In the genomic region with DNA sequence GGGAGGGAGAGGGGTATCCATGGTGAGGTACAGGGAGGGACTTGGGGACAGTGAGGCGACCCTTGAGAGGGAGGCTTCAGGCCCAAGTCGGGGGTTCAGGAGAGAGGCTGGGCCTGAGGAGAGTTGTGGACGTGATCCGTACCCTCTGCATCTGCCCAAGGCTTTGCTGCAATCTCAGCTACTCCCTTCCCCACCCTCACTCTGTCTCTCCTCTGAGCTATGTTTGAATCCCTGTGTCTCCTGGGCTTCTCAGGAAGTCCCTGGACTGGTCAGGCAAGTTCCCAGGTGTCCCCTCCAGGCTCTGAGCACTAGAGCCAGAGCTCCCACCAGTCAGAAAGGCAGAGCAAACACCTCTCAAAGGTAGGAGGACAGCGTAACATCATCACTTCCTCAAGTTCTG, we compare ENCODE assay signal across 12 cellular contexts. TPM values are rescaled to one million over a fixed set of nuclear protein-coding genes. Genes with fewer than 3 reads are reported as not detected.
DNase-seq lines count a peak whose midpoint lies in the region; ATAC-seq lines count a peak whose summit lies in the region.
"Had no signal": no experiment of that assay in that cellular context is flagged by ENCODE, and none has a peak within 500 bp of the region (broad histone marks: within the 10 kb centered on the region; RNA-seq: fewer than 3 reads in every experiment).

No MANE protein-coding gene starts in this region.

- POLR2A ChIA-PET in CD4-positive, alpha-beta memory T cell (lab: Charles Lee; ENCODE audit: partially characterized antibody), result interaction anchor here (4.5 kb wide), 1 partner anchor 12 kb away, joined by 30 read pairs; no protein-coding TSS in a partner anchor
- POLR2A ChIA-PET in activated CD8-positive, alpha-beta T cell treated with anti-CD3 and anti-CD28 coated beads, Interleukin-2, amount 10 ng/mL, durations not matched to agents 7 days and 5 days (lab: Charles Lee), result interaction anchor here (0.7 kb wide), 1 partner anchor 102 kb away, joined by 3 read pairs; a partner anchor contains a TSS
- POLR2A ChIA-PET in naive thymus-derived CD4-positive, alpha-beta T cell (lab: Charles Lee), result interaction anchor here (0.7 to 3.2 kb wide), 2 partner anchors 8 to 10 kb away, joined by 8 to 12 read pairs; no protein-coding TSS in a partner anchor

- H3K27me3 Mint-ChIP-seq in CD4-positive, alpha-beta memory T cell, result no peaks in the 10 kb centered on the region
- no peaks in the 10 kb centered on the region for H3K27me3 Mint-ChIP-seq in activated CD8-positive, alpha-beta T cell treated with anti-CD3 and anti-CD28 coated beads, Interleukin-2, amount 10 ng/mL, durations not matched to agents 7 days and 5 days (ENCODE audit: low read depth)
- peaks cover 0 to 6% (median 0%) of the 10 kb centered on the region in 5 donors for H3K27me3 Mint-ChIP-seq in naive thymus-derived CD4-positive, alpha-beta T cell

- no peaks in the 10 kb centered on the region for H3K27me3 ChIP-seq in BLaER1
- H3K27me3 ChIP-seq in CD4-positive, alpha-beta memory T cell (ENCODE audit: insufficient read depth, low read length), result no peaks in the 10 kb centered on the region
- no peaks in the 10 kb centered on the region for H3K27me3 ChIP-seq in naive thymus-derived CD4-positive, alpha-beta T cell (ENCODE audit: control insufficient read depth in 2 of 2, insufficient read depth in 2 of 2, low read length in 2 of 2)
- H3K27me3 ChIP-seq: thyroid gland had no signal

- CTCF ChIA-PET in CD4-positive, alpha-beta memory T cell (lab: Charles Lee; ENCODE audit: partially characterized antibody), result interaction anchor here (2.8 kb wide), 1 partner anchor 13 kb away, joined by 11 read pairs; no protein-coding TSS in a partner anchor
- CTCF ChIA-PET in activated CD8-positive, alpha-beta T cell treated with anti-CD3 and anti-CD28 coated beads, Interleukin-2, amount 10 ng/mL, durations not matched to agents 7 days and 5 days (lab: Charles Lee), result no interaction called here
- CTCF ChIA-PET in naive thymus-derived CD4-positive, alpha-beta T cell (lab: Charles Lee), result interaction anchor here (1.2 kb wide), 1 partner anchor 13 kb away, joined by 3 read pairs; no protein-coding TSS in a partner anchor

- H3K36me3 Mint-ChIP-seq in CD4-positive, alpha-beta memory T cell, result peaks cover 6 to 30% of the 10 kb centered on the region in 2 donors
- peaks cover 11% of the 10 kb centered on the region for H3K36me3 Mint-ChIP-seq in activated CD8-positive, alpha-beta T cell treated with anti-CD3 and anti-CD28 coated beads, Interleukin-2, amount 10 ng/mL, durations not matched to agents 7 days and 5 days (ENCODE audit: low read depth)
- H3K36me3 Mint-ChIP-seq in naive thymus-derived CD4-positive, alpha-beta T cell, result peaks cover 0 to 13% (median 5%) of the 10 kb centered on the region in 5 donors

- peak overlapping the region in 6 of 8 donors; percentile 17 to 69 (median 48) for H3K4me3 Mint-ChIP-seq in CD4-positive, alpha-beta memory T cell
- H3K4me3 Mint-ChIP-seq in activated CD8-positive, alpha-beta T cell treated with anti-CD3 and anti-CD28 coated beads, Interleukin-2, amount 10 ng/mL, durations not matched to agents 7 days and 5 days, result peak overlapping the region; percentile 30
- H3K4me3 Mint-ChIP-seq in naive thymus-derived CD4-positive, alpha-beta T cell, result peak overlapping the region in 8 of 10 donors; percentile 44 to 100 (median 60)

- intact Hi-C loops in CD4-positive, alpha-beta memory T cell (cut with micrococcal nuclease), result no loop called here
- intact Hi-C loops in naive thymus-derived CD4-positive, alpha-beta T cell (cut with micrococcal nuclease), result no loop called here

- DNase-seq in CD4-positive, alpha-beta memory T cell, result no peak
- DNase-seq in activated CD8-positive, alpha-beta T cell treated with anti-CD3 and anti-CD28 coated beads, Interleukin-2, amount 10 ng/mL, durations not matched to agents 7 days and 5 days, result no peak
- DNase-seq in naive thymus-derived CD4-positive, alpha-beta T cell, result no peak
- no peak for DNase-seq in GM19238 (ENCODE audit: insufficient read length, low spot score)
- no peak for DNase-seq in GDM1 (lab: John Stamatoyannopoulos, UW)
- DNase-seq in Ammon's horn (ENCODE audit: low spot score), result no peak
- DNase-seq: activated CD8-positive, alpha-beta memory T cell treated with anti-CD3 and anti-CD28 coated beads, Interleukin-2, amount 50 U/mL, for 4 hours; head of caudate nucleus; NCI-H146; NCI-H524; thyroid gland had no signal

- peak overlapping the region; percentile 53 for H3K9ac ChIP-seq in BLaER1

- no peak for ATAC-seq in activated CD8-positive, alpha-beta T cell treated with anti-CD3 and anti-CD28 coated beads, Interleukin-2, amount 10 ng/mL, durations not matched to agents 7 days and 5 days
- no peak for ATAC-seq in naive thymus-derived CD4-positive, alpha-beta T cell

- H3K27ac Mint-ChIP-seq in CD4-positive, alpha-beta memory T cell, result peak overlapping the region in 2 of 7 donors; percentile 55 to 81
- H3K27ac Mint-ChIP-seq in activated CD8-positive, alpha-beta T cell treated with anti-CD3 and anti-CD28 coated beads, Interleukin-2, amount 10 ng/mL, durations not matched to agents 7 days and 5 days, result no peak overlapping the region
- peak overlapping the region in 1 of 9 donors; percentile 59 for H3K27ac Mint-ChIP-seq in naive thymus-derived CD4-positive, alpha-beta T cell

- peaks cover 45% of the 10 kb centered on the region for H3K4me1 ChIP-seq in BLaER1
- peaks cover 32% of the 10 kb centered on the region for H3K4me1 ChIP-seq in CD4-positive, alpha-beta memory T cell (ENCODE audit: insufficient read depth, low read length)
- H3K4me1 ChIP-seq in naive thymus-derived CD4-positive, alpha-beta T cell (ENCODE audit: control insufficient read depth in 2 of 2, insufficient read depth in 2 of 2, low read length in 2 of 2), result peaks cover 18 to 20% of the 10 kb centered on the region in 2 donors

- H3K4me2 ChIP-seq in BLaER1, result peak overlapping the region; percentile 90

- no peak overlapping the region; the same call in 1 of the 2 replicates for H3K27ac ChIP-seq in BLaER1
- no peak overlapping the region for H3K27ac ChIP-seq in CD4-positive, alpha-beta memory T cell (ENCODE audit: low read depth, low read length)
- no peak overlapping the region for H3K27ac ChIP-seq in naive thymus-derived CD4-positive, alpha-beta T cell (ENCODE audit: low read depth, low read length)
- H3K27ac ChIP-seq: thyroid gland had no signal

- no peaks in the 10 kb centered on the region for H4K20me1 ChIP-seq in BLaER1

- H3K9me3 ChIP-seq in BLaER1, result no peaks in the 10 kb centered on the region
- no peaks in the 10 kb centered on the region for H3K9me3 ChIP-seq in CD4-positive, alpha-beta memory T cell (ENCODE audit: control insufficient read depth in 1 of 2, low read length in 2 of 2)
- no peaks in the 10 kb centered on the region for H3K9me3 ChIP-seq in naive thymus-derived CD4-positive, alpha-beta T cell (ENCODE audit: control insufficient read depth in 2 of 3, low read length in 3 of 3)
- H3K9me3 ChIP-seq: thyroid gland had no signal

- peaks cover 22 to 39% (median 31%) of the 10 kb centered on the region in 4 donors for H3K4me1 Mint-ChIP-seq in CD4-positive, alpha-beta memory T cell
- H3K4me1 Mint-ChIP-seq in activated CD8-positive, alpha-beta T cell treated with anti-CD3 and anti-CD28 coated beads, Interleukin-2, amount 10 ng/mL, durations not matched to agents 7 days and 5 days (ENCODE audit: low read depth), result peaks cover 47% of the 10 kb centered on the region
- peaks cover 14 to 46% (median 36%) of the 10 kb centered on the region in 7 donors for H3K4me1 Mint-ChIP-seq in naive thymus-derived CD4-positive, alpha-beta T cell

- H3K36me3 ChIP-seq in BLaER1, result peaks cover 29% of the 10 kb centered on the region
- peaks cover 23% of the 10 kb centered on the region for H3K36me3 ChIP-seq in CD4-positive, alpha-beta memory T cell (ENCODE audit: insufficient read depth, low read length)
- peaks cover 0 to 30% (median 0%) of the 10 kb centered on the region in 3 experiments for H3K36me3 ChIP-seq in naive thymus-derived CD4-positive, alpha-beta T cell (ENCODE audit: control insufficient read depth in 2 of 3, insufficient read depth in 3 of 3, low read length in 3 of 3)

- H3K9me3 Mint-ChIP-seq in CD4-positive, alpha-beta memory T cell, result no peaks in the 10 kb centered on the region
- no peaks in the 10 kb centered on the region for H3K9me3 Mint-ChIP-seq in activated CD8-positive, alpha-beta T cell treated with anti-CD3 and anti-CD28 coated beads, Interleukin-2, amount 10 ng/mL, durations not matched to agents 7 days and 5 days (ENCODE audit: insufficient read depth)
- H3K9me3 Mint-ChIP-seq in naive thymus-derived CD4-positive, alpha-beta T cell, result peaks cover 0 to 2% (median 0%) of the 10 kb centered on the region in 11 donors

- no peak overlapping the region for H3K4me3 ChIP-seq in BLaER1
- no peak overlapping the region for H3K4me3 ChIP-seq in CD4-positive, alpha-beta memory T cell (ENCODE audit: low read length in 2 of 2)
- no peak overlapping the region for H3K4me3 ChIP-seq in naive thymus-derived CD4-positive, alpha-beta T cell (ENCODE audit: low read length)
- H3K4me3 ChIP-seq: thyroid gland had no signal

RNA-seq across cellular contexts. Expression of a gene that starts 1.8 kb away (rescaled TPM):
- 10 to 100 TPM; 26.3 to 29.4 TPM for total RNA-seq in CD4-positive, alpha-beta memory T cell
- polyA plus RNA-seq in CD4-positive, alpha-beta memory T cell, result 10 to 100 TPM in 1 of 2 donors, 1 to 10 TPM in 1; 8.3 to 13.3 TPM
- total RNA-seq in activated CD8-positive, alpha-beta T cell treated with anti-CD3 and anti-CD28 coated beads, Interleukin-2, amount 10 ng/mL, durations not matched to agents 7 days and 5 days, result 10 to 100 TPM; 10.5 to 12.4 TPM
- 10 to 100 TPM in 4 of 5 experiments, 1 to 10 TPM in 1; 7.9 to 33.1 (median 18.9) TPM for total RNA-seq in naive thymus-derived CD4-positive, alpha-beta T cell
- 10 to 100 TPM in 1 of 2 donors, 1 to 10 TPM in 1; 6.7 to 20.6 TPM for polyA plus RNA-seq in naive thymus-derived CD4-positive, alpha-beta T cell

RNA-seq across cellular contexts. Expression of a gene that starts 4.7 kb away (rescaled TPM):
- total RNA-seq in CD4-positive, alpha-beta memory T cell, result 10 to 100 TPM; 27.2 TPM
- 10 to 100 TPM; 84.6 to 89.9 TPM for polyA plus RNA-seq in CD4-positive, alpha-beta memory T cell
- total RNA-seq in activated CD8-positive, alpha-beta T cell treated with anti-CD3 and anti-CD28 coated beads, Interleukin-2, amount 10 ng/mL, durations not matched to agents 7 days and 5 days, result 10 to 100 TPM; 44.1 to 48.2 TPM
- total RNA-seq in naive thymus-derived CD4-positive, alpha-beta T cell, result 10 to 100 TPM; 20.4 to 50.9 (median 26.3) TPM
- polyA plus RNA-seq in naive thymus-derived CD4-positive, alpha-beta T cell, result 10 to 100 TPM; 49.0 to 79.1 TPM

RNA-seq across cellular contexts. Expression of a gene that starts 4.9 kb away (rescaled TPM):
- total RNA-seq in CD4-positive, alpha-beta memory T cell, result 10 to 100 TPM; 60.5 to 65.2 TPM
- 10 to 100 TPM; 48.7 to 50.9 TPM for polyA plus RNA-seq in CD4-positive, alpha-beta memory T cell
- total RNA-seq in activated CD8-positive, alpha-beta T cell treated with anti-CD3 and anti-CD28 coated beads, Interleukin-2, amount 10 ng/mL, durations not matched to agents 7 days and 5 days, result 10 to 100 TPM; 23.3 to 24.0 TPM
- total RNA-seq in naive thymus-derived CD4-positive, alpha-beta T cell, result 10 to 100 TPM; 33.7 to 86.8 (median 68.6) TPM
- 10 to 100 TPM; 75.7 to 89.7 TPM for polyA plus RNA-seq in naive thymus-derived CD4-positive, alpha-beta T cell

RNA-seq across cellular contexts. Expression of a gene that starts 6.7 kb away (rescaled TPM):
- not detected for total RNA-seq in CD4-positive, alpha-beta memory T cell
- polyA plus RNA-seq in CD4-positive, alpha-beta memory T cell, result not detected
- total RNA-seq in activated CD8-positive, alpha-beta T cell treated with anti-CD3 and anti-CD28 coated beads, Interleukin-2, amount 10 ng/mL, durations not matched to agents 7 days and 5 days, result under 1 TPM in 1 of 2 experiments, not detected in 1; 0.65 TPM
- under 1 TPM in 1 of 5 experiments, not detected in 4; 0.22 TPM for total RNA-seq in naive thymus-derived CD4-positive, alpha-beta T cell
- polyA plus RNA-seq in naive thymus-derived CD4-positive, alpha-beta T cell, result not detected

RNA-seq across cellular contexts. Expression of a gene that starts 7.8 kb away (rescaled TPM):
- total RNA-seq in CD4-positive, alpha-beta memory T cell, result 10 to 100 TPM; 45.1 to 46.5 TPM
- 10 to 100 TPM in 1 of 2 donors, 1 to 10 TPM in 1; 2.0 to 11.8 TPM for polyA plus RNA-seq in CD4-positive, alpha-beta memory T cell
- total RNA-seq in activated CD8-positive, alpha-beta T cell treated with anti-CD3 and anti-CD28 coated beads, Interleukin-2, amount 10 ng/mL, durations not matched to agents 7 days and 5 days, result 10 to 100 TPM; 48.0 to 54.6 TPM
- total RNA-seq in naive thymus-derived CD4-positive, alpha-beta T cell, result 10 to 100 TPM; 34.0 to 47.3 (median 39.7) TPM
- 1 to 10 TPM; 5.4 to 6.8 TPM for polyA plus RNA-seq in naive thymus-derived CD4-positive, alpha-beta T cell
